1 cellular context compared by ENCODE assay signal in genomic region chr5:151697452-151697851, GRCh38.
TF ChIP-seq lines count a peak whose summit lies in the region.

No MANE protein-coding gene starts in this region.

TF ChIP-seq in GM23338, 12 proteins besides CTCF, POLR2A, EP300 and RAD21 (continued from another document):
- TF ChIP-seq JUNB (IDR thresholded peaks at IDR 0.05; ENCODE audit: unreplicated experiment), result no peak
- TF ChIP-seq EZH2phosphoT487 (IDR thresholded peaks at IDR 0.05; ENCODE audit: unreplicated experiment), result no peak
- no peak for TF ChIP-seq POLR2AphosphoS5 (IDR thresholded peaks at IDR 0.05; ENCODE audit: low read depth)
- no peak for TF ChIP-seq ZNF331 (CRISPR knock-in tag; IDR thresholded peaks at IDR 0.05; ENCODE audit: low read depth)
- TF ChIP-seq ZNF462 (CRISPR knock-in tag; IDR thresholded peaks at IDR 0.05), result no peak
- TF ChIP-seq NANOG (IDR thresholded peaks at IDR 0.05; ENCODE audit: borderline replicate concordance), result no peak
